Comparison of ENCODE assay signal across 9 cellular contexts in genomic region chr6:127554435-127555006, GRCh38.
A peak's percentile ranks its signal among the peaks of the same experiment; 100 is the strongest.
DNase-seq lines count a peak whose midpoint lies in the region; ATAC-seq and TF ChIP-seq lines count a peak whose summit lies in the region.
"Had no signal": no experiment of that assay in that cellular context is flagged by ENCODE, and none has a peak within 500 bp of the region (broad histone marks: within the 10 kb centered on the region; RNA-seq: fewer than 3 reads in every experiment).

No MANE protein-coding gene starts in this region.

- peak; percentile 67 for TF ChIP-seq CTCF in fibroblast of pulmonary artery (IDR thresholded peaks at IDR 0.05; ENCODE audit: low read length, missing control alignments)

- peak; percentile 96 for ATAC-seq in GM18868 (IDR thresholded peaks at IDR 0.05; ENCODE audit: unreplicated experiment)
- no peak for ATAC-seq in activated CD4-positive, CD25-positive, alpha-beta regulatory T cell treated with anti-CD3 and anti-CD28 coated beads, Interleukin-2, amount 50 U/mL, for 24 hours
- ATAC-seq in HG03135 (IDR thresholded peaks at IDR 0.05; ENCODE audit: unreplicated experiment), result no peak

- DNase-seq in DMS 273 (lab: John Stamatoyannopoulos, UW; ENCODE audit: unreplicated experiment), result peak; percentile 76
- peak; percentile 28 for DNase-seq in HuH-7 (ENCODE audit: low spot score)
- peak; percentile 32 for DNase-seq in RPMI8226
- peak; percentile 64 for DNase-seq in fibroblast of pulmonary artery (ENCODE audit: low read depth)
- DNase-seq in activated effector memory CD4-positive, alpha-beta T cell treated with anti-CD3 and anti-CD28 coated beads, Interleukin-2, amount 50 U/mL, for 16 hours, result no peak

- H3K4me3 ChIP-seq in fibroblast of pulmonary artery (replicated peaks; ENCODE audit: low read depth, low read length), result no peak overlapping the region
- H3K4me3 ChIP-seq: SK-N-MC had no signal
